17 cellular contexts compared by ENCODE assay signal in genomic region chr1:31570906-31571305, GRCh38. TPM values are rescaled to one million over a fixed set of nuclear protein-coding genes. Genes with fewer than 3 reads are reported as not detected.
DNase-seq lines count a peak whose midpoint lies in the region; ATAC-seq and TF ChIP-seq lines count a peak whose summit lies in the region.
"Had no signal": no experiment of that assay in that cellular context is flagged by ENCODE, and none has a peak within 500 bp of the region (broad histone marks: within the 10 kb centered on the region; RNA-seq: fewer than 3 reads in every experiment).

No MANE protein-coding gene starts in this region.

- no peak for TF ChIP-seq CTCF in ascending aorta (IDR thresholded peaks at IDR 0.05)
- no peak for TF ChIP-seq CTCF in mesothelial cell of epicardium (IDR thresholded peaks at IDR 0.05; ENCODE audit: unreplicated experiment)

- peaks cover 63% of the 10 kb centered on the region for H3K4me1 Mint-ChIP-seq in mesothelial cell of epicardium

- no peaks in the 10 kb centered on the region for H3K36me3 ChIP-seq in ascending aorta

- DNase-seq in activated effector memory CD4-positive, alpha-beta T cell treated with anti-CD3 and anti-CD28 coated beads, Interleukin-2, amount 50 U/mL, for 16 hours, result peak; percentile 9
- no peak for DNase-seq in activated effector memory CD4-positive, alpha-beta T cell treated with Interleukin-2 at 50 U/mL for 16 hours
- no peak for DNase-seq in ascending aorta (ENCODE audit: low spot score in 2 of 2)
- no peak for DNase-seq in mesothelial cell of epicardium (ENCODE audit: low spot score in 2 of 2, unreplicated experiment in 2 of 2)
- DNase-seq in HT-29 (ENCODE audit: low spot score), result no peak
- no peak for DNase-seq in NCI-H1048 (lab: John Stamatoyannopoulos, UW)
- no peak for DNase-seq in RKO (ENCODE audit: low spot score)
- DNase-seq: COR-L47, NCI-H146, NCI-H446, Right ventricle myocardium superior had no signal

- no peaks in the 10 kb centered on the region for H3K27me3 ChIP-seq in ascending aorta

- intact Hi-C loops in ascending aorta (cut with DNase I), result no loop called here

- no peaks in the 10 kb centered on the region for H3K9me3 ChIP-seq in ascending aorta

- no peak overlapping the region for H3K4me3 ChIP-seq in ascending aorta

- no peak for ATAC-seq in GM21529 (IDR thresholded peaks at IDR 0.05; ENCODE audit: unreplicated experiment)
- ATAC-seq: SK-N-SH treated with all-trans-retinoic acid at 6 μM for 48 hours had no signal

- H3K27me3 Mint-ChIP-seq in mesothelial cell of epicardium (ENCODE audit: low read depth), result no peaks in the 10 kb centered on the region

- H3K4me1 ChIP-seq in ascending aorta, result peaks cover 16 to 54% of the 10 kb centered on the region in 2 donors

- H3K27ac ChIP-seq in ascending aorta, result peak overlapping the region; percentile 52 to 97
- H3K27ac ChIP-seq: 22Rv1, C4-2B had no signal

- peak overlapping the region; percentile 75 for H3K27ac Mint-ChIP-seq in mesothelial cell of epicardium
- H3K27ac Mint-ChIP-seq: IgD-negative memory B cell had no signal

- H3K36me3 Mint-ChIP-seq in mesothelial cell of epicardium, result no peaks in the 10 kb centered on the region
- H3K36me3 Mint-ChIP-seq: IgD-negative memory B cell had no signal

- H3K9me3 Mint-ChIP-seq in mesothelial cell of epicardium, result no peaks in the 10 kb centered on the region
- H3K9me3 Mint-ChIP-seq: IgD-negative memory B cell had no signal

- no peak overlapping the region for H3K4me3 Mint-ChIP-seq in mesothelial cell of epicardium
- H3K4me3 Mint-ChIP-seq: IgD-negative memory B cell had no signal

RNA-seq across cellular contexts. Expression of gene TINAGL1, which starts 5.4 kb away (rescaled TPM):
- total RNA-seq in ascending aorta (1,807 TPM), mesothelial cell of epicardium (201 to 212 TPM (median 211 TPM) in 3 replicates)
- 596 and 628 TPM in 2 replicates for total RNA-seq in HT-29 (2014; rRNA removed; shearing (Covaris generic))

RNA-seq across cellular contexts. Expression of gene HCRTR1, which starts 46.6 kb away (rescaled TPM):
- total RNA-seq in ascending aorta (not detected), mesothelial cell of epicardium (0.71 to 1.1 TPM (median 0.98 TPM) in 3 replicates)
- total RNA-seq in HT-29 (2014; rRNA removed; shearing (Covaris generic)), result not detected in 2 replicates
- total RNA-seq: H7 had no signal
